ENCODE assay signal across 38 cellular contexts in genomic region chr5:35081134-35081533, GRCh38. TPM values are rescaled to one million over a fixed set of nuclear protein-coding genes. Genes with fewer than 3 reads are reported as not detected.
"Had no signal": no experiment of that assay in that cellular context is flagged by ENCODE, and none has a peak within 500 bp of the region (broad histone marks: within the 10 kb centered on the region; RNA-seq: fewer than 3 reads in every experiment).

No MANE protein-coding gene starts in this region.

- H3K4me2 ChIP-seq: KMS-11 had no signal

- H3K36me3 ChIP-seq: MG63 had no signal

- H3K27ac ChIP-seq: KMS-11 had no signal

- H3K4me3 ChIP-seq: MG63 had no signal

- H3K9ac ChIP-seq: KMS-11 had no signal

- H3K27me3 ChIP-seq: MG63 had no signal

- DNase-seq: Karpas-422, Kasumi-1, MG63, MM.1S, MV-4-11, NCI-H1048, NCI-H1092, NCI-H1092 treated with DMSO at 0.1 percent for 48 hours, NCI-H1105, NCI-H1105 treated with DMSO at 0.1 percent for 48 hours, NCI-H1417, NCI-H1417 treated with DMSO at 0.1 percent for 48 hours, NCI-H1436, NCI-H1436 treated with DMSO at 0.1 percent for 48 hours, NCI-H146, NCI-H1694, NCI-H1694 treated with DMSO at 0.1 percent for 48 hours, NCI-H187, NCI-H187 treated with DMSO at 0.1 percent for 48 hours, NCI-H1930, NCI-H2029, NCI-H2029 treated with DMSO at 0.1 percent for 48 hours, NCI-H2081, NCI-H2081 treated with DMSO at 0.1 percent for 48 hours, NCI-H2107, NCI-H2171, NCI-H2171 treated with DMSO at 0.1 percent for 48 hours, NCI-H2227 treated with DMSO at 0.1 percent for 48 hours, NCI-H226, NCI-H345, NCI-H446, NCI-H446 treated with DMSO at 0.1 percent for 48 hours, NCI-H510A, NCI-H510A treated with DMSO at 0.1 percent for 48 hours had no signal

RNA-seq across cellular contexts. Expression of gene AGXT2, which starts 33.4 kb away (rescaled TPM):
- total RNA-seq: LHCN-M2, MCF 10A, NCI-H460 had no signal
